ENCODE assay signal across 31 cellular contexts in the genomic region with DNA sequence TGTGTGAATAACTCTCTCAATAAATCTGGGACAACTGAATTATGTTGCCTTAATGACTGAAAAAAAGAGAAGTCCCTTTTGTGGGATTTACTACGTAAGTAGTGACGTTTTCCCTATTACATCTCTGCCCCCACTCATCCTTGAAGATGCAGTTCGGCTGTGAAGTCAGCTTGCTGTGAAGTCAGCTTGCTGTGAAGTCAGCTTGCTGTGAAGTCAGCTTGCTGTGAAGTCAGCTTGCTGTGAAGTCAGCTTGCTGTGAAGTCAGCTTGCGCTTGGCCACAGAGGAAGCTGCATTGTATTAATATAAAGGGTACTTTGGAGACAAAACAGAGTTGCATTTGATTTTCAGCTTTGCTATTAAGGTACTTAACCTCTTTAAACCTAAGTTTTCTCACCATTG.
"Had no signal": no experiment of that assay in that cellular context is flagged by ENCODE, and none has a peak within 500 bp of the region (broad histone marks: within the 10 kb centered on the region; RNA-seq: fewer than 3 reads in every experiment).

No MANE protein-coding gene starts in this region.

- H3K27me3 ChIP-seq: body of pancreas, hepatocyte had no signal

- H3K27ac Mint-ChIP-seq: activated CD4-positive, alpha-beta memory T cell treated with anti-CD3 and anti-CD28 coated beads for 36 hours; activated CD4-positive, alpha-beta T cell treated with anti-CD3 and anti-CD28 coated beads for 36 hours; activated CD4-positive, alpha-beta T cell treated with anti-CD3 and anti-CD28 coated beads, Interleukin-2, amount 10 ng/mL, durations not matched to agents 24 days and 14 days; activated CD8-positive, alpha-beta memory T cell treated with anti-CD3 and anti-CD28 coated beads, Interleukin-2, amount 10 ng/mL, durations not matched to agents 7 days and 5 days; activated CD8-positive, alpha-beta T cell treated with anti-CD3 and anti-CD28 coated beads, Interleukin-2, amount 10 ng/mL, durations not matched to agents 7 days and 5 days; activated naive CD4-positive, alpha-beta T cell treated with anti-CD3 and anti-CD28 coated beads for 36 hours; activated naive CD4-positive, alpha-beta T cell treated with anti-CD3 and anti-CD28 coated beads, Interleukin-2, amount 50 U/mL, for 24 hours; activated naive CD8-positive, alpha-beta T cell treated with anti-CD3 and anti-CD28 coated beads for 36 hours; activated naive CD8-positive, alpha-beta T cell treated with anti-CD3 and anti-CD28 coated beads, Interleukin-2, amount 50 U/mL, for 24 hours; activated T-helper 1 cell treated with anti-CD3 and anti-CD28 coated beads, Interleukin-12 subunit alpha, Interleukin-12 subunit beta, Interleukin-2, Interleukin-4 antibody, amounts not matched to agents 30 ng/mL and 10 ng/mL and 1 ng/mL, durations not matched to agents 14 hours and 24 hours and 36 hours; activated T-helper 2 cell treated with anti-CD3 and anti-CD28 coated beads, Interferon-gamma antibody, Interleukin-2, Interleukin-4, amounts not matched to agents 10 μg/mL and 5 μg/mL and 100 μg/mL, durations not matched to agents 14 hours and 24 hours and 36 hours had no signal

- H3K79me2 ChIP-seq: hepatocyte had no signal

- H3K27ac ChIP-seq: adrenal gland, body of pancreas, epithelial cell of prostate, esophagus squamous epithelium, gastroesophageal sphincter, heart right ventricle, hepatocyte had no signal

- H3K4me3 Mint-ChIP-seq: activated CD4-positive, alpha-beta memory T cell treated with anti-CD3 and anti-CD28 coated beads for 36 hours; activated CD4-positive, alpha-beta T cell treated with anti-CD3 and anti-CD28 coated beads for 36 hours; activated CD4-positive, alpha-beta T cell treated with anti-CD3 and anti-CD28 coated beads, Interleukin-2, amount 10 ng/mL, durations not matched to agents 24 days and 14 days; activated CD8-positive, alpha-beta memory T cell treated with anti-CD3 and anti-CD28 coated beads, Interleukin-2, amount 10 ng/mL, durations not matched to agents 7 days and 5 days; activated CD8-positive, alpha-beta T cell treated with anti-CD3 and anti-CD28 coated beads, Interleukin-2, amount 10 ng/mL, durations not matched to agents 7 days and 5 days; activated naive CD4-positive, alpha-beta T cell treated with anti-CD3 and anti-CD28 coated beads for 36 hours; activated naive CD4-positive, alpha-beta T cell treated with anti-CD3 and anti-CD28 coated beads, Interleukin-2, amount 50 U/mL, for 24 hours; activated naive CD8-positive, alpha-beta T cell treated with anti-CD3 and anti-CD28 coated beads for 36 hours; activated naive CD8-positive, alpha-beta T cell treated with anti-CD3 and anti-CD28 coated beads, Interleukin-2, amount 50 U/mL, for 24 hours; activated T-helper 1 cell treated with anti-CD3 and anti-CD28 coated beads, Interleukin-12 subunit alpha, Interleukin-12 subunit beta, Interleukin-2, Interleukin-4 antibody, amounts not matched to agents 30 ng/mL and 10 ng/mL and 1 ng/mL, durations not matched to agents 14 hours and 24 hours and 36 hours had no signal

- ATAC-seq: activated CD4-positive, alpha-beta T cell treated with anti-CD3 and anti-CD28 coated beads for 36 hours; activated CD8-positive, alpha-beta memory T cell treated with anti-CD3 and anti-CD28 coated beads, Interleukin-2, amount 10 ng/mL, durations not matched to agents 7 days and 5 days; activated CD8-positive, alpha-beta T cell treated with anti-CD3 and anti-CD28 coated beads, Interleukin-2, amount 10 ng/mL, durations not matched to agents 7 days and 5 days; activated naive CD8-positive, alpha-beta T cell treated with anti-CD3 and anti-CD28 coated beads, Interleukin-2, amount 50 U/mL, for 24 hours; body of pancreas; gastroesophageal sphincter; heart right ventricle had no signal

- H3K4me2 ChIP-seq: hepatocyte had no signal

- H2AFZ ChIP-seq: hepatocyte had no signal

- H3K4me3 ChIP-seq: adrenal gland, body of pancreas, esophagus squamous epithelium, gastroesophageal sphincter, heart right ventricle, hepatocyte had no signal

- DNase-seq: activated CD4-positive, alpha-beta memory T cell treated with anti-CD3 and anti-CD28 coated beads for 36 hours; activated CD4-positive, alpha-beta T cell treated with anti-CD3 and anti-CD28 coated beads for 36 hours; activated CD4-positive, alpha-beta T cell treated with anti-CD3 and anti-CD28 coated beads, Interleukin-2, amount 10 ng/mL, durations not matched to agents 24 days and 14 days; activated CD4-positive, CD25-positive, alpha-beta regulatory T cell; activated CD4-positive, CD25-positive, alpha-beta regulatory T cell treated with anti-CD3 and anti-CD28 coated beads, Interleukin-2, amount 50 U/mL, for 72 hours; activated CD8-positive, alpha-beta memory T cell treated with anti-CD3 and anti-CD28 coated beads, Interleukin-2, amount 10 ng/mL, durations not matched to agents 7 days and 5 days; activated CD8-positive, alpha-beta memory T cell treated with anti-CD3 and anti-CD28 coated beads, Interleukin-2, amount 50 U/mL, for 4 hours; activated CD8-positive, alpha-beta T cell treated with anti-CD3 and anti-CD28 coated beads, Interleukin-2, amount 10 ng/mL, durations not matched to agents 7 days and 5 days; activated effector memory CD4-positive, alpha-beta T cell treated with anti-CD3 and anti-CD28 coated beads, Interleukin-2, amount 50 U/mL, for 16 hours; activated naive CD4-positive, alpha-beta T cell treated with anti-CD3 and anti-CD28 coated beads for 36 hours; activated naive CD8-positive, alpha-beta T cell treated with anti-CD3 and anti-CD28 coated beads for 36 hours; activated naive CD8-positive, alpha-beta T cell treated with anti-CD3 and anti-CD28 coated beads, Interleukin-2, amount 50 U/mL, for 24 hours; activated T-cell treated with anti-CD3 and anti-CD28 coated beads, Interleukin-2, amount 50 U/mL, for 1 hour; activated T-cell treated with anti-CD3 and anti-CD28 coated beads, Interleukin-2, amount 50 U/mL, for 48 hours; adrenal gland; amygdala; aorta; body of pancreas; caudate nucleus; cortex of kidney; dermis blood vessel endothelial cell; effector CD4-positive, alpha-beta T cell; esophagus squamous epithelium; foreskin melanocyte; heart right ventricle had no signal

- H3K36me3 ChIP-seq: adrenal gland, esophagus squamous epithelium, gastroesophageal sphincter, heart right ventricle had no signal

- H3K36me3 Mint-ChIP-seq: activated CD8-positive, alpha-beta memory T cell treated with anti-CD3 and anti-CD28 coated beads, Interleukin-2, amount 10 ng/mL, durations not matched to agents 7 days and 5 days; activated naive CD4-positive, alpha-beta T cell treated with anti-CD3 and anti-CD28 coated beads, Interleukin-2, amount 50 U/mL, for 24 hours; activated naive CD8-positive, alpha-beta T cell treated with anti-CD3 and anti-CD28 coated beads for 36 hours had no signal

- H3K4me1 ChIP-seq: adrenal gland, body of pancreas, esophagus squamous epithelium, gastroesophageal sphincter had no signal

- H3K9me3 ChIP-seq: adrenal gland, body of pancreas, esophagus squamous epithelium, gastroesophageal sphincter had no signal
